25 cellular contexts compared by ENCODE assay signal in genomic region chr3:161950318-161950717, GRCh38.
"Had no signal": no experiment of that assay in that cellular context is flagged by ENCODE, and none has a peak within 500 bp of the region (broad histone marks: within the 10 kb centered on the region; RNA-seq: fewer than 3 reads in every experiment).

No MANE protein-coding gene starts in this region.

- DNase-seq: colonic mucosa; cortex of kidney; effector CD8-positive, alpha-beta T cell; effector memory CD8-positive, alpha-beta T cell; endodermal cell; erythroblast; esophagus squamous epithelium; foreskin fibroblast; foreskin melanocyte; gastrocnemius medialis; glutamatergic neuron; head of caudate nucleus; heart right ventricle; hippocampal formation; left cardiac atrium; left lung; left ventricle myocardium superior; lower lobe of right lung; mesenchymal stem cell; mucosa of descending colon; naive B cell had no signal

- H3K36me3 Mint-ChIP-seq: mesothelial cell of epicardium, naive B cell had no signal

- H3K4me3 Mint-ChIP-seq: dendritic cell treated with granulocyte-macrophage colony-stimulating factor and Interleukin-4, amounts not matched to agents 40 ng/mL and 50 ng/mL, for 4 days; effector memory CD8-positive, alpha-beta T cell; endodermal cell; mesothelial cell of epicardium; naive B cell had no signal

- H3K4me1 ChIP-seq: colonic mucosa, esophagus squamous epithelium, gastrocnemius medialis, heart right ventricle, left lung, lower lobe of right lung had no signal

- H3K36me3 ChIP-seq: colonic mucosa, esophagus squamous epithelium, gastrocnemius medialis, heart right ventricle, left lung, lower lobe of right lung had no signal

- H3K27ac ChIP-seq: colonic mucosa, epithelial cell of prostate, esophagus squamous epithelium, gastrocnemius medialis, heart right ventricle, left lung, lower lobe of right lung had no signal

- H3K4me1 Mint-ChIP-seq: endodermal cell, mesothelial cell of epicardium, naive B cell had no signal

- H3K9me3 ChIP-seq: colonic mucosa, esophagus squamous epithelium, gastrocnemius medialis, lower lobe of right lung, mucosa of descending colon had no signal

- H3K27me3 ChIP-seq: colonic mucosa, esophagus squamous epithelium, gastrocnemius medialis, heart right ventricle, left lung had no signal

- H3K27ac Mint-ChIP-seq: dendritic cell treated with granulocyte-macrophage colony-stimulating factor and Interleukin-4, amounts not matched to agents 40 ng/mL and 50 ng/mL, for 4 days; effector memory CD8-positive, alpha-beta T cell; endodermal cell; mesothelial cell of epicardium; naive B cell had no signal

- H3K27me3 Mint-ChIP-seq: dendritic cell treated with granulocyte-macrophage colony-stimulating factor and Interleukin-4, amounts not matched to agents 40 ng/mL and 50 ng/mL, for 4 days; effector memory CD8-positive, alpha-beta T cell; naive B cell had no signal

- ATAC-seq: effector memory CD8-positive, alpha-beta T cell; esophagus mucosa; gastrocnemius medialis; heart right ventricle; left lung; left ventricle myocardium superior; lower lobe of right lung; mucosa of descending colon had no signal

- H3K4me3 ChIP-seq: colonic mucosa, esophagus squamous epithelium, gastrocnemius medialis, heart right ventricle, left lung, lower lobe of right lung, mucosa of descending colon had no signal
